Comparison of ENCODE assay signal across 1 cellular context in the genomic region with DNA sequence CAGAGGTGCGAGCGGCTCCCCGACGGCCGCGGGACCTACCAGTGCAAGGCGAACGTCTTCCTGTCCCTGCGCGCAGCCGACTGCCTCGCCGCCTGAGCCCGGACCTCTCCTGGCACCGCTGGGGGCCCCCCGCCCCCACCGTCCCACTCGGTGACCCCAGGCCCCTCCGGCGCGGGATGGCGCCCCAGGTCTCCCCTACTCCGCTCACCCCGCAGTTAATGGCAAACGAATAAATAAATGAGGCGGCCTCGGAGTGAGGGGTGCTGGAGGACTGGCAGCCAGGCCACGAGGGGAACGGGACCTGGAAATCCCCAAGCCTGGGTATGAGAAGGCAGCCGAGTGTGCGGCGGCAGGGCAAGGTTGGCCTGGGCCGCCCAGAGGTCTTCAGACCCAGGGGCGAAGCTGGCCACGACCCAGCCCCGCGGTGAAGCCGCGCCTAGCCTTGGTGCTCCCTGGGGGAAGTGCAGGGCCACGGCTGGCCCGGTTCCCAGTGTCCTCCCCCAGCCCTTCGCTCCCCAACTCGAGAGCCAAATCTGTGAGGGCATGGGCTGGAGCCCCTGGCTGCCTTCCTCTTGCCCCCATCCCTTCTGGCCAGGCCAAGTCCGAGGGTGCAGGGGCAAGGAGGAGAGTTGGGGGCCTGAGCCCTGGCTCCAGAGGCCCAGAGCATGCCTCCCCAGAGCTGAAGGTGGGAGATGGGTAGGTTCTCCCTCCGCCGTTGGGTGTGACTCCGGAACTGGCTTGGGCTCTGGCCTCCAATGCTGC.
TF ChIP-seq lines count a peak whose summit lies in the region.

No MANE protein-coding gene starts in this region.

TF ChIP-seq in HepG2, 621 proteins besides CTCF, POLR2A, EP300 and RAD21 (continued from another document and continues in another):
- TF ChIP-seq ZNF615 (CRISPR knock-in tag; IDR thresholded peaks at IDR 0.05; ENCODE audit: borderline replicate concordance) = no peak; the same call in 1 of the 2 replicates
- TF ChIP-seq ZFP36 (IDR thresholded peaks at IDR 0.05; ENCODE audit: borderline replicate concordance, low read depth, low read length, partially characterized antibody) = no peak
- TF ChIP-seq HNRNPUL1 (IDR thresholded peaks at IDR 0.05; ENCODE audit: low read depth, low read length) = no peak
- TF ChIP-seq KDM5B (CRISPR knock-in tag; IDR thresholded peaks at IDR 0.05; ENCODE audit: borderline replicate concordance) = no peak; the same call in 1 of the 2 replicates
- no peak for TF ChIP-seq LRRFIP1 (CRISPR knock-in tag; conservative IDR thresholded peaks at IDR 0.05)
- no peak for TF ChIP-seq ZNF329 (CRISPR knock-in tag; IDR thresholded peaks at IDR 0.05; ENCODE audit: low read depth)
- TF ChIP-seq NFAT5 (CRISPR knock-in tag; IDR thresholded peaks at IDR 0.05) = no peak
- peak; percentile 76; the same call in 1 of the 2 replicates for TF ChIP-seq ZFP90 (CRISPR knock-in tag; IDR thresholded peaks at IDR 0.05; ENCODE audit: borderline replicate concordance)
- TF ChIP-seq, protein P1, sequence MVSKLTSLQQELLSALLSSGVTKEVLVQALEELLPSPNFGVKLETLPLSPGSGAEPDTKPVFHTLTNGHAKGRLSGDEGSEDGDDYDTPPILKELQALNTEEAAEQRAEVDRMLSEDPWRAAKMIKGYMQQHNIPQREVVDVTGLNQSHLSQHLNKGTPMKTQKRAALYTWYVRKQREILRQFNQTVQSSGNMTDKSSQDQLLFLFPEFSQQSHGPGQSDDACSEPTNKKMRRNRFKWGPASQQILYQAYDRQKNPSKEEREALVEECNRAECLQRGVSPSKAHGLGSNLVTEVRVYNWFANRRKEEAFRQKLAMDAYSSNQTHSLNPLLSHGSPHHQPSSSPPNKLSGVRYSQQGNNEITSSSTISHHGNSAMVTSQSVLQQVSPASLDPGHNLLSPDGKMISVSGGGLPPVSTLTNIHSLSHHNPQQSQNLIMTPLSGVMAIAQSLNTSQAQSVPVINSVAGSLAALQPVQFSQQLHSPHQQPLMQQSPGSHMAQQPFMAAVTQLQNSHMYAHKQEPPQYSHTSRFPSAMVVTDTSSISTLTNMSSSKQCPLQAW (CRISPR knock-in tag; IDR thresholded peaks at IDR 0.05) = peak; percentile 69
- no peak for TF ChIP-seq KDM1A (CRISPR knock-in tag; IDR thresholded peaks at IDR 0.05)
- no peak for TF ChIP-seq MTF2 (CRISPR knock-in tag; IDR thresholded peaks at IDR 0.05; ENCODE audit: borderline replicate concordance)
- TF ChIP-seq, protein P2, sequence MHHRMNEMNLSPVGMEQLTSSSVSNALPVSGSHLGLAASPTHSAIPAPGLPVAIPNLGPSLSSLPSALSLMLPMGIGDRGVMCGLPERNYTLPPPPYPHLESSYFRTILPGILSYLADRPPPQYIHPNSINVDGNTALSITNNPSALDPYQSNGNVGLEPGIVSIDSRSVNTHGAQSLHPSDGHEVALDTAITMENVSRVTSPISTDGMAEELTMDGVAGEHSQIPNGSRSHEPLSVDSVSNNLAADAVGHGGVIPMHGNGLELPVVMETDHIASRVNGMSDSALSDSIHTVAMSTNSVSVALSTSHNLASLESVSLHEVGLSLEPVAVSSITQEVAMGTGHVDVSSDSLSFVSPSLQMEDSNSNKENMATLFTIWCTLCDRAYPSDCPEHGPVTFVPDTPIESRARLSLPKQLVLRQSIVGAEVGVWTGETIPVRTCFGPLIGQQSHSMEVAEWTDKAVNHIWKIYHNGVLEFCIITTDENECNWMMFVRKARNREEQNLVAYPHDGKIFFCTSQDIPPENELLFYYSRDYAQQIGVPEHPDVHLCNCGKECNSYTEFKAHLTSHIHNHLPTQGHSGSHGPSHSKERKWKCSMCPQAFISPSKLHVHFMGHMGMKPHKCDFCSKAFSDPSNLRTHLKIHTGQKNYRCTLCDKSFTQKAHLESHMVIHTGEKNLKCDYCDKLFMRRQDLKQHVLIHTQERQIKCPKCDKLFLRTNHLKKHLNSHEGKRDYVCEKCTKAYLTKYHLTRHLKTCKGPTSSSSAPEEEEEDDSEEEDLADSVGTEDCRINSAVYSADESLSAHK (CRISPR knock-in tag; IDR thresholded peaks at IDR 0.05; ENCODE audit: borderline replicate concordance) = no peak
- TF ChIP-seq MAFF (IDR thresholded peaks at IDR 0.05; ENCODE audit: low read depth, low read length) = no peak
- no peak for TF ChIP-seq SRY (CRISPR knock-in tag; IDR thresholded peaks at IDR 0.05)
- no peak for TF ChIP-seq CBFB (CRISPR knock-in tag; IDR thresholded peaks at IDR 0.05)
- peak; percentile 73 for TF ChIP-seq POLR2G (IDR thresholded peaks at IDR 0.05; ENCODE audit: low read depth, low read length)
- TF ChIP-seq SIN3B (IDR thresholded peaks at IDR 0.05; ENCODE audit: low read length) = no peak
- TF ChIP-seq ZNF251 (CRISPR knock-in tag; IDR thresholded peaks at IDR 0.05) = no peak
- peak; percentile 85; the same call in 1 of the 2 replicates for TF ChIP-seq ZNF724P (CRISPR knock-in tag; IDR thresholded peaks at IDR 0.05; ENCODE audit: borderline replicate concordance)
- no peak for TF ChIP-seq ZNF30 (CRISPR knock-in tag; IDR thresholded peaks at IDR 0.05)
- TF ChIP-seq, protein P3, sequence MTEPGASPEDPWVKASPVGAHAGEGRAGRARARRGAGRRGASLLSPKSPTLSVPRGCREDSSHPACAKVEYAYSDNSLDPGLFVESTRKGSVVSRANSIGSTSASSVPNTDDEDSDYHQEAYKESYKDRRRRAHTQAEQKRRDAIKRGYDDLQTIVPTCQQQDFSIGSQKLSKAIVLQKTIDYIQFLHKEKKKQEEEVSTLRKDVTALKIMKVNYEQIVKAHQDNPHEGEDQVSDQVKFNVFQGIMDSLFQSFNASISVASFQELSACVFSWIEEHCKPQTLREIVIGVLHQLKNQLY (CRISPR knock-in tag; IDR thresholded peaks at IDR 0.05) = no peak
- TF ChIP-seq NPAS2 (CRISPR knock-in tag; IDR thresholded peaks at IDR 0.05; ENCODE audit: borderline replicate concordance) = no peak
- TF ChIP-seq AGO1 (IDR thresholded peaks at IDR 0.05; ENCODE audit: low read depth, low read length, poor library complexity, severe bottlenecking) = no peak
- no peak for TF ChIP-seq REST (IDR thresholded peaks at IDR 0.05; ENCODE audit: borderline replicate concordance in 1 of 2, low read depth in 1 of 2, low read length in 2 of 2)
- no peak for TF ChIP-seq DDIT3 (CRISPR knock-in tag; IDR thresholded peaks at IDR 0.05)
- peak; percentile 38; the same call in 1 of the 2 replicates for TF ChIP-seq ZC3H4 (CRISPR knock-in tag; IDR thresholded peaks at IDR 0.05; ENCODE audit: borderline replicate concordance)
- 0 out of 2 replicates have a peak, but pooled peaks have one; percentile 47 for TF ChIP-seq ZNF619 (CRISPR knock-in tag; IDR thresholded peaks at IDR 0.05)
- TF ChIP-seq, protein P4, sequence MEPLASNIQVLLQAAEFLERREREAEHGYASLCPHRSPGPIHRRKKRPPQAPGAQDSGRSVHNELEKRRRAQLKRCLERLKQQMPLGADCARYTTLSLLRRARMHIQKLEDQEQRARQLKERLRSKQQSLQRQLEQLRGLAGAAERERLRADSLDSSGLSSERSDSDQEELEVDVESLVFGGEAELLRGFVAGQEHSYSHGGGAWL (CRISPR knock-in tag; IDR thresholded peaks at IDR 0.05) = no peak
- TF ChIP-seq MAF1 (CRISPR knock-in tag; IDR thresholded peaks at IDR 0.05; ENCODE audit: borderline replicate concordance) = no peak
- TF ChIP-seq RFX5 (IDR thresholded peaks at IDR 0.05; ENCODE audit: low read depth, low read length) = no peak
- TF ChIP-seq FOXO1 (CRISPR knock-in tag; IDR thresholded peaks at IDR 0.05) = no peak
- no peak for TF ChIP-seq ZNF24 (IDR thresholded peaks at IDR 0.05)
- 0 out of 2 replicates have a peak, but pooled peaks have one; percentile 18 for TF ChIP-seq RFXAP (CRISPR knock-in tag; IDR thresholded peaks at IDR 0.05; ENCODE audit: borderline replicate concordance)
- TF ChIP-seq, protein P5, sequence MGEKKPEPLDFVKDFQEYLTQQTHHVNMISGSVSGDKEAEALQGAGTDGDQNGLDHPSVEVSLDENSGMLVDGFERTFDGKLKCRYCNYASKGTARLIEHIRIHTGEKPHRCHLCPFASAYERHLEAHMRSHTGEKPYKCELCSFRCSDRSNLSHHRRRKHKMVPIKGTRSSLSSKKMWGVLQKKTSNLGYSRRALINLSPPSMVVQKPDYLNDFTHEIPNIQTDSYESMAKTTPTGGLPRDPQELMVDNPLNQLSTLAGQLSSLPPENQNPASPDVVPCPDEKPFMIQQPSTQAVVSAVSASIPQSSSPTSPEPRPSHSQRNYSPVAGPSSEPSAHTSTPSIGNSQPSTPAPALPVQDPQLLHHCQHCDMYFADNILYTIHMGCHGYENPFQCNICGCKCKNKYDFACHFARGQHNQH (CRISPR knock-in tag; IDR thresholded peaks at IDR 0.05) = no peak
- TF ChIP-seq NFE2L2 (IDR thresholded peaks at IDR 0.05; ENCODE audit: low read length) = no peak
